ENCODE assay signal across 21 cellular contexts in the genomic region with DNA sequence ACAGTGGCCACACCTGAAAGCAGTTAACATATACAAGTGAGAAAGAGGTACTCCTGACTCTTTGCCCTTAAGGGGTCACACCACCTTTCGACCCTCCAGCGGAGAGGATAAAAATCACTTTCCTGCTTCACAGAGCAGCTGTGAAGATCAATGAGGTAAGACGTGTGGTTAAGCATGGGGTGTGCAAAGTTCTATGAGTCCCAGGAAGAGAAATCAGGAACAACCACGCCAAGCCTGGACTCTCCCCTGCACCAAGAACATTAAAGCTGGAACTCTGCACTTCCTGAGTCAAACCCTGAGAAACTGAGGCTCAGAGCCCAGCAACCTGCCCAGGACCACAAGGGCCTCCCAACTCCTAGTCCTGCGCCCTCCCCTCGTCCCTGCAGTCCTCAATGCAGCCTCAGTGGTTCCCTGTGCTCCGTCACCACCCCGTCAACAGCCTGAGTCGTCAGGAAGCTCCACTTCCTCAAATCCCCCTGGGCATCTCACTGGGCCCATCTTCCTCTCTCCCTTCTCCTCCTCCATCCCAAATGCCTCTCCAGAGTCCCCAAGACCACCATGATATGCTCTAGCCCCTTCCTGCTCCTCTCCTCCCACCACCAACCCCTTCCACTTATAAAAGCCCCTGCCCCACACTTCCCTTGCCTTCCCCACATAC. TPM values are rescaled to one million over a fixed set of nuclear protein-coding genes. Genes with fewer than 3 reads are reported as not detected.
DNase-seq lines count a peak whose midpoint lies in the region; ATAC-seq, FAIRE-seq and TF ChIP-seq lines count a peak whose summit lies in the region.
"Had no signal": no experiment of that assay in that cellular context is flagged by ENCODE, and none has a peak within 500 bp of the region (broad histone marks: within the 10 kb centered on the region; RNA-seq: fewer than 3 reads in every experiment).

No MANE protein-coding gene starts in this region.

- H3K27me3 ChIP-seq in breast epithelium (no peaks in the 10 kb centered on the region), H1 (replicated peaks in 1 of 4; ENCODE audit: control insufficient read depth in 3 of 4, extremely low read depth in 1 of 4, insufficient read depth in 3 of 4, low read length in 3 of 4) (no peaks in the 10 kb centered on the region), WERI-Rb-1 (ENCODE audit: insufficient read depth, low read depth, severe bottlenecking) (no peaks in the 10 kb centered on the region)

- H3K4me2 ChIP-seq in H1 (ENCODE audit: insufficient read depth in 1 of 2, low read depth in 2 of 2, low read length in 2 of 2) (no peak overlapping the region), OCI-LY7 (ENCODE audit: low read length) (no peak overlapping the region)
- H3K4me2 ChIP-seq: GM23338, KMS-11 had no signal

- no peak overlapping the region for H2BK120ac ChIP-seq in H1 (replicated peaks; ENCODE audit: low read depth, low read length)

- POLR2A ChIA-PET in MCF 10A (lab: Yijun Ruan, JAX) = interaction anchor here (0.6 to 13.4 kb wide), 13 partner anchors 9 to 457 kb away, joined by 3 to 362 read pairs (median 3); a partner anchor contains a TSS
- POLR2A ChIA-PET in H1 (lab: Charles Lee; ENCODE audit: partially characterized antibody) = interaction anchor here (0.7 to 45.7 kb wide), 4 partner anchors 1 to 116 kb away, joined by 3 to 1279 read pairs (median 642); a partner anchor contains a TSS
- POLR2A ChIA-PET in OCI-LY7 (lab: Charles Lee) = interaction anchor here (0.8 kb wide), 1 partner anchor 14 kb away, joined by 3 read pairs; no protein-coding TSS in a partner anchor

- no peaks in the 10 kb centered on the region for H3K36me3 ChIP-seq in breast epithelium
- peaks cover 11 to 42% (median 24%) of the 10 kb centered on the region in 4 experiments for H3K36me3 ChIP-seq in H1 (ENCODE audit: control insufficient read depth in 2 of 4, insufficient read depth in 4 of 4, low read length in 3 of 4)
- H3K36me3 ChIP-seq in OCI-LY7 (ENCODE audit: insufficient read depth, low read length) = no peaks in the 10 kb centered on the region
- peaks cover 11% of the 10 kb centered on the region for H3K36me3 ChIP-seq in WERI-Rb-1

- H3K4me3 Mint-ChIP-seq in MCF 10A (ENCODE audit: unreplicated experiment) (peak overlapping the region; percentile 80), nephron (no peak overlapping the region)
- H3K4me3 Mint-ChIP-seq: GM23338, immature natural killer cell had no signal

- H3K56ac ChIP-seq in H1 (replicated peaks; ENCODE audit: insufficient read length, low read depth, low read length) = no peak overlapping the region

- ATAC-seq in GM21737 (IDR thresholded peaks at IDR 0.05; ENCODE audit: unreplicated experiment) = no peak
- ATAC-seq: GM23338 had no signal

- H3K4me1 Mint-ChIP-seq in MCF 10A (ENCODE audit: insufficient read depth, unreplicated experiment) = peaks cover 58% of the 10 kb centered on the region
- H3K4me1 Mint-ChIP-seq in nephron = peaks cover 65% of the 10 kb centered on the region

- H2AFZ ChIP-seq in H1 (ENCODE audit: low read length) (no peak overlapping the region), OCI-LY7 (ENCODE audit: low read length) (no peak overlapping the region)
- H2AFZ ChIP-seq: GM23338 had no signal

- 88% methylated on average over 9 of the region's 9 CpGs; no CpG with 5 or more reads in 1 of the 2 experiments for WGBS in H1 (ENCODE audit: extremely low coverage in 1 of 2, insufficient coverage in 1 of 2, insufficient read length in 1 of 2, insufficient replicate concordance in 2 of 2, low coverage in 1 of 2, low lambda C conversion rate in 2 of 2, missing lambda C conversion rate in 1 of 2), 2 experiments

- intact Hi-C loops in MCF 10A (cut with micrococcal nuclease) (no loop called here), breast epithelium (cut with DNase I; ENCODE audit: low total_unique reads) (no loop called here), OCI-LY7 (cut with micrococcal nuclease; ENCODE audit: unreplicated experiment) (no loop called here)

- no TSS peak for BruUV-seq in MCF 10A (replicated peaks; lab: Mats Ljungman, UMichigan)
- no TSS peak for BruUV-seq in OCI-LY7 (replicated peaks; lab: Mats Ljungman, UMichigan)

- H3K27ac ChIP-seq in breast epithelium (peak overlapping the region in 1 of 2 donors; percentile 16), H1 (ENCODE audit: low read depth, low read length) (no peak overlapping the region), OCI-LY7 (ENCODE audit: low read depth, low read length, poor library complexity, severe bottlenecking) (no peak overlapping the region), WERI-Rb-1 (no peak overlapping the region)
- H3K27ac ChIP-seq: KMS-11 had no signal

- CTCF ChIA-PET in MCF 10A (lab: Yijun Ruan, JAX) (interaction anchor here (0.6 to 1.7 kb wide), 6 partner anchors 9 to 1206 kb away, joined by 3 to 7 read pairs (median 4); a partner anchor contains a TSS), H1 (lab: Charles Lee; ENCODE audit: partially characterized antibody) (interaction anchor here (3.0 kb wide), 1 partner anchor 15 kb away, joined by 15 read pairs; no protein-coding TSS in a partner anchor), OCI-LY7 (lab: Charles Lee; ENCODE audit: unreplicated experiment) (no interaction called here)

- peaks cover 26% of the 10 kb centered on the region for H3K79me1 ChIP-seq in H1 (ENCODE audit: low read depth, low read length)

- no peak overlapping the region for H4K91ac ChIP-seq in H1 (replicated peaks; ENCODE audit: insufficient read length, low read length)

- H3K23me2 ChIP-seq in H1 (ENCODE audit: low read depth, low read length) = peaks cover 4% of the 10 kb centered on the region; the same call in 1 of the 2 replicates

- H3K4me1 ChIP-seq in breast epithelium = peaks cover 30 to 41% of the 10 kb centered on the region in 2 donors
- peaks cover 9 to 20% (median 12%) of the 10 kb centered on the region in 4 experiments for H3K4me1 ChIP-seq in H1 (replicated peaks in 1 of 4; ENCODE audit: control insufficient read depth in 3 of 4, insufficient read depth in 4 of 4, low read length in 3 of 4)
- H3K4me1 ChIP-seq in OCI-LY7 (ENCODE audit: insufficient read depth, low read length, poor library complexity, severe bottlenecking) = no peaks in the 10 kb centered on the region

- TF ChIP-seq EP300 in H1 (IDR thresholded peaks at IDR 0.05; ENCODE audit: borderline replicate concordance in 1 of 2, low read depth in 2 of 2, low read length in 2 of 2) = no peak

- H2AK5ac ChIP-seq in H1 (ENCODE audit: low read depth, low read length) = no peak overlapping the region

- H3K23ac ChIP-seq in H1 (ENCODE audit: insufficient read length) = no peak overlapping the region

- no peaks in the 10 kb centered on the region for H3K9me2 ChIP-seq in OCI-LY7 (ENCODE audit: insufficient read depth, low read length)

- no peak overlapping the region for H2BK15ac ChIP-seq in H1 (ENCODE audit: low read length)

- H3K9ac ChIP-seq in H1 (replicated peaks in 1 of 4; ENCODE audit: extremely low read depth in 1 of 4, low read depth in 3 of 4, low read length in 3 of 4) = no peak overlapping the region
- H3K9ac ChIP-seq: KMS-11 had no signal

- H2BK20ac ChIP-seq in H1 (ENCODE audit: low read length) = no peak overlapping the region

- no peak overlapping the region for H3K4ac ChIP-seq in H1 (replicated peaks; ENCODE audit: insufficient read length, low read depth, low read length)

- H3K4me3 ChIP-seq in breast epithelium (peak overlapping the region in 1 of 3 donors; percentile 29), H1 (ENCODE audit: extremely low read depth in 1 of 4, insufficient read depth in 2 of 4, low read depth in 3 of 4, low read length in 4 of 4) (no peak overlapping the region), OCI-LY7 (ENCODE audit: low read depth, low read length, poor library complexity, severe bottlenecking) (no peak overlapping the region), WERI-Rb-1 (ENCODE audit: low read depth, low read length) (no peak overlapping the region)
- H3K4me3 ChIP-seq: GM23338, prostate gland had no signal

- H3K27ac Mint-ChIP-seq in MCF 10A (ENCODE audit: low read depth, unreplicated experiment) (peak overlapping the region; percentile 47), nephron (peak overlapping the region; percentile 23 to 70 (median 62))
- H3K27ac Mint-ChIP-seq: GM23338, immature natural killer cell had no signal

- H4K5ac ChIP-seq in H1 (ENCODE audit: insufficient read length, low read depth, low read length) = no peak overlapping the region

- H2BK12ac ChIP-seq in H1 (ENCODE audit: low read depth, low read length) = no peak overlapping the region

- DNase-seq in MCF 10A (ENCODE audit: unreplicated experiment) = no peak
- no peak for DNase-seq in breast epithelium (ENCODE audit: low spot score in 2 of 2)
- no peak for DNase-seq in H1 (ENCODE audit: low read depth in 1 of 2, low spot score in 2 of 2)
- DNase-seq in OCI-LY7 (ENCODE audit: low spot score) = no peak
- no peak for DNase-seq in WERI-Rb-1
- DNase-seq in AG20443 (ENCODE audit: low spot score) = no peak
- DNase-seq: activated CD4-positive, alpha-beta T cell treated with anti-CD3 and anti-CD28 coated beads, Interleukin-2, amount 50 U/mL, for 48 hours; amniotic stem cell; foreskin fibroblast; GDM1; immature natural killer cell; NCI-H187 treated with DMSO at 0.1 percent for 48 hours; stimulated activated CD4-positive, alpha-beta T cell treated with anti-CD3 and anti-CD28 coated beads, Interleukin-1b, Interleukin-23, amount 100 ng/mL, for 48 hours had no signal

- FAIRE-seq in H1 (lab: Jason Lieb, UNC) = no peak
- FAIRE-seq: GM18507 had no signal

- peak overlapping the region; percentile 51; the same call in 1 of the 2 replicates for H4K8ac ChIP-seq in H1 (ENCODE audit: extremely low read depth, insufficient read depth, low read length)

- peaks cover 0 to 58% of the 10 kb centered on the region in 2 experiments; a peak in 2 of 4 replicates for H3K79me2 ChIP-seq in H1 (ENCODE audit: control insufficient read depth in 1 of 2, insufficient read depth in 2 of 2, low read length in 2 of 2)
- H3K79me2 ChIP-seq in OCI-LY7 (ENCODE audit: insufficient read depth, low read depth, low read length) = no peaks in the 10 kb centered on the region

- H3K36me3 Mint-ChIP-seq in MCF 10A (ENCODE audit: insufficient read depth, unreplicated experiment) = peaks cover 99% of the 10 kb centered on the region
- H3K36me3 Mint-ChIP-seq in nephron (ENCODE audit: low read depth) = peaks cover 52% of the 10 kb centered on the region

- no peak for TF ChIP-seq RAD21 in H1 (IDR thresholded peaks at IDR 0.05 in 1 of 2, conservative IDR thresholded peaks at IDR 0.05 in 1 of 2; ENCODE audit: low read depth in 2 of 2, low read length in 2 of 2)

- no peak overlapping the region for H3K18ac ChIP-seq in H1 (ENCODE audit: extremely low read depth, low read length)

- no peaks in the 10 kb centered on the region for H3K9me3 ChIP-seq in breast epithelium
- H3K9me3 ChIP-seq in H1 (ENCODE audit: insufficient read depth in 2 of 2, low read depth in 1 of 2, low read length in 1 of 2) = no peaks in the 10 kb centered on the region
- H3K9me3 ChIP-seq in OCI-LY7 (ENCODE audit: low read length) = no peaks in the 10 kb centered on the region
- no peaks in the 10 kb centered on the region for H3K9me3 ChIP-seq in WERI-Rb-1 (ENCODE audit: severe bottlenecking)
- H3K9me3 ChIP-seq: prostate gland had no signal

- no peaks in the 10 kb centered on the region for H3K9me3 Mint-ChIP-seq in MCF 10A (ENCODE audit: unreplicated experiment)
- H3K9me3 Mint-ChIP-seq in nephron = no peaks in the 10 kb centered on the region
- H3K9me3 Mint-ChIP-seq: GM23338, immature natural killer cell had no signal

- H2BK5ac ChIP-seq in H1 (ENCODE audit: low read depth, low read length) = 0 out of 2 replicates have a peak overlapping the region, but pooled peaks have one; percentile 44

- TF ChIP-seq POLR2A in breast epithelium (IDR thresholded peaks at IDR 0.05) (no peak), H1 (IDR thresholded peaks at IDR 0.05; ENCODE audit: control extremely low read depth in 1 of 2, low read depth in 2 of 2, low read length in 2 of 2) (no peak)

- no peak overlapping the region for H3K14ac ChIP-seq in H1 (ENCODE audit: insufficient read length)

- no peak for TF ChIP-seq CTCF in MCF 10A (IDR thresholded peaks at IDR 0.05; ENCODE audit: unreplicated experiment)
- no peak for TF ChIP-seq CTCF in breast epithelium (IDR thresholded peaks at IDR 0.05)
- TF ChIP-seq CTCF in H1 (IDR thresholded peaks at IDR 0.05; ENCODE audit: control extremely low read depth in 1 of 3, insufficient read depth in 1 of 3, low read depth in 1 of 3, low read length in 3 of 3) = no peak
- no peak for TF ChIP-seq CTCF in nephron (IDR thresholded peaks at IDR 0.05; ENCODE audit: unreplicated experiment in 3 of 3)
- no peak for TF ChIP-seq CTCF in OCI-LY7 (conservative IDR thresholded peaks at IDR 0.05; ENCODE audit: low read length)
- no peak for TF ChIP-seq CTCF in WERI-Rb-1 (IDR thresholded peaks at IDR 0.05; ENCODE audit: low read depth, low read length)

- H4K20me1 ChIP-seq in H1 (replicated peaks in 1 of 2; ENCODE audit: control insufficient read depth in 1 of 2, insufficient read depth in 2 of 2, low read length in 2 of 2) (peaks cover 9 to 17% of the 10 kb centered on the region in 2 experiments), OCI-LY7 (ENCODE audit: insufficient read depth, low read length) (no peaks in the 10 kb centered on the region)

- H3K27me3 Mint-ChIP-seq in MCF 10A (ENCODE audit: insufficient read depth, unreplicated experiment) (no peaks in the 10 kb centered on the region), nephron (ENCODE audit: low read depth) (no peaks in the 10 kb centered on the region)

RNA-seq across cellular contexts. Expression of a gene that starts 17.7 kb away (rescaled TPM):
- 198 and 202 TPM in 2 replicates for total RNA-seq in MCF 10A (2022)
- total RNA-seq in breast epithelium = 100 to 1,000 TPM in 1 of 3 donors, 10 to 100 TPM in 2; 79.3 to 111 (median 82.7) TPM
- total RNA-seq in H1 (2021; fragmentation: NEBNext Ultra II Directional; extraction: Animal tissue kit (Norgen Biotek cat#: 25700)) = 122 TPM in 2 replicates
- polyA plus RNA-seq in H1 (2011; rRNA removed) = 50.0 and 72.3 TPM in 2 replicates
- polyA plus RNA-seq in H1 (2011; cell fraction: cytosol; rRNA removed) = 35.2 TPM
- 113 TPM for polyA plus RNA-seq in H1 (2011; cell fraction: nucleus; rRNA removed)
- polyA plus RNA-seq in H1 (2012, experiment 1 of 2) = 95.5 to 126 TPM (median 111 TPM) in 4 replicates
- 120 TPM for polyA plus RNA-seq in H1 (2012, experiment 2 of 2)
- polyA plus RNA-seq in H1 (2013, experiment 1 of 2) = 157 TPM
- 155 TPM for polyA plus RNA-seq in H1 (2013, experiment 2 of 2)
- 48.2 and 84.0 TPM in 2 replicates for polyA minus RNA-seq in H1 (2011; rRNA and poly(A)+ RNA removed)
- polyA minus RNA-seq in H1 (2011; cell fraction: cytosol; rRNA and poly(A)+ RNA removed) = 38.4 TPM
- polyA minus RNA-seq in H1 (2011; cell fraction: nucleus; rRNA and poly(A)+ RNA removed) = 45.4 TPM
- 5.3 and 6.4 TPM in 2 replicates for total RNA-seq in OCI-LY7 (2014; rRNA removed; shearing (Covaris generic))
- total RNA-seq in OCI-LY7 (2022) = 16.4 and 19.7 TPM in 2 replicates

RNA-seq across cellular contexts. Expression of a gene that starts 28.6 kb away (rescaled TPM):
- total RNA-seq in MCF 10A (2022) = 159 and 229 TPM in 2 replicates
- total RNA-seq in breast epithelium = 10 to 100 TPM; 60.0 to 83.9 (median 76.5) TPM
- total RNA-seq in H1 (2021; fragmentation: NEBNext Ultra II Directional; extraction: Animal tissue kit (Norgen Biotek cat#: 25700)) = 259 and 261 TPM in 2 replicates
- 281 and 364 TPM in 2 replicates for polyA plus RNA-seq in H1 (2011; rRNA removed)
- polyA plus RNA-seq in H1 (2011; cell fraction: cytosol; rRNA removed) = 259 TPM
- polyA plus RNA-seq in H1 (2011; cell fraction: nucleus; rRNA removed) = 297 TPM
- polyA plus RNA-seq in H1 (2012, experiment 1 of 2) = 235 to 263 TPM (median 247 TPM) in 4 replicates
- polyA plus RNA-seq in H1 (2012, experiment 2 of 2) = 71.5 TPM
- 195 TPM for polyA plus RNA-seq in H1 (2013, experiment 1 of 2)
- 189 TPM for polyA plus RNA-seq in H1 (2013, experiment 2 of 2)
- polyA minus RNA-seq in H1 (2011; rRNA and poly(A)+ RNA removed) = 260 and 261 TPM in 2 replicates
- polyA minus RNA-seq in H1 (2011; cell fraction: cytosol; rRNA and poly(A)+ RNA removed) = 101 TPM
- 72.8 TPM for polyA minus RNA-seq in H1 (2011; cell fraction: nucleus; rRNA and poly(A)+ RNA removed)
- 146 and 185 TPM in 2 replicates for total RNA-seq in OCI-LY7 (2014; rRNA removed; shearing (Covaris generic))
- total RNA-seq in OCI-LY7 (2022) = 216 and 221 TPM in 2 replicates

RNA-seq across cellular contexts. Expression of a gene that starts 31.1 kb away (rescaled TPM):
- total RNA-seq in MCF 10A (2022) (not detected in 2 replicates), breast epithelium (not detected), OCI-LY7 (2022) (not detected in 2 replicates)
- 0.29 and 0.47 TPM in 2 replicates for total RNA-seq in H1 (2021; fragmentation: NEBNext Ultra II Directional; extraction: Animal tissue kit (Norgen Biotek cat#: 25700))
- 0.45 and 1.1 TPM in 2 replicates for polyA plus RNA-seq in H1 (2011; rRNA removed)
- polyA plus RNA-seq in H1 (2011; cell fraction: cytosol; rRNA removed) = 0.83 TPM
- 1.2 TPM for polyA plus RNA-seq in H1 (2011; cell fraction: nucleus; rRNA removed)
- 0.21 to 0.52 TPM (median 0.31 TPM) in 4 replicates for polyA plus RNA-seq in H1 (2012, experiment 1 of 2)
- 0.76 TPM for polyA plus RNA-seq in H1 (2012, experiment 2 of 2)
- polyA plus RNA-seq in H1 (2013, experiment 1 of 2) = 0.16 TPM
- 0.15 TPM for polyA plus RNA-seq in H1 (2013, experiment 2 of 2)
- polyA minus RNA-seq in H1 (2011; rRNA and poly(A)+ RNA removed) = 0.49 and 0.54 TPM in 2 replicates
- 1.4 TPM for polyA minus RNA-seq in H1 (2011; cell fraction: cytosol; rRNA and poly(A)+ RNA removed)
- 1.5 TPM for polyA minus RNA-seq in H1 (2011; cell fraction: nucleus; rRNA and poly(A)+ RNA removed)
- not detected in 2 replicates for total RNA-seq in OCI-LY7 (2014; rRNA removed; shearing (Covaris generic))
- total RNA-seq: A172, dermis microvascular lymphatic vessel endothelial cell had no signal
- polyA plus RNA-seq: immature natural killer cell had no signal
